ENCODE assay signal across 16 cellular contexts in genomic region chr4:101993002-101993840, GRCh38.
A peak's percentile ranks its signal among the peaks of the same experiment; 100 is the strongest.
DNase-seq lines count a peak whose midpoint lies in the region; ATAC-seq and TF ChIP-seq lines count a peak whose summit lies in the region.
"Had no signal": no experiment of that assay in that cellular context is flagged by ENCODE, and none has a peak within 500 bp of the region (broad histone marks: within the 10 kb centered on the region; RNA-seq: fewer than 3 reads in every experiment).

No MANE protein-coding gene starts in this region.

- H3K4me1 Mint-ChIP-seq in activated B cell treated with CpG ODN at 0.5 μM for 24 hours = peaks cover 94% of the 10 kb centered on the region
- no peaks in the 10 kb centered on the region for H3K4me1 Mint-ChIP-seq in effector memory CD8-positive, alpha-beta T cell (ENCODE audit: low read depth in 2 of 2)

- peaks cover 4% of the 10 kb centered on the region for H3K9me3 Mint-ChIP-seq in activated B cell treated with CpG ODN at 0.5 μM for 24 hours
- no peaks in the 10 kb centered on the region for H3K9me3 Mint-ChIP-seq in effector memory CD8-positive, alpha-beta T cell
- H3K9me3 Mint-ChIP-seq: activated T-helper 2 cell treated with anti-CD3 and anti-CD28 coated beads, Interferon-gamma antibody, Interleukin-2, Interleukin-4, amounts not matched to agents 10 μg/mL and 5 μg/mL and 100 μg/mL, durations not matched to agents 14 hours and 24 hours and 36 hours had no signal

- no peaks in the 10 kb centered on the region for H3K79me2 ChIP-seq in mammary epithelial cell (ENCODE audit: insufficient read depth, low read length)

- no peaks in the 10 kb centered on the region for H3K27me3 Mint-ChIP-seq in activated B cell treated with CpG ODN at 0.5 μM for 24 hours
- no peaks in the 10 kb centered on the region for H3K27me3 Mint-ChIP-seq in effector memory CD8-positive, alpha-beta T cell

- H3K36me3 ChIP-seq in mammary epithelial cell (ENCODE audit: insufficient read depth, low read length) (no peaks in the 10 kb centered on the region), breast epithelium (no peaks in the 10 kb centered on the region), subcutaneous abdominal adipose tissue (ENCODE audit: control insufficient read depth in 5 of 5, insufficient read depth in 5 of 5, low read length in 5 of 5) (no peaks in the 10 kb centered on the region)
- H3K36me3 ChIP-seq: esophagus squamous epithelium, WERI-Rb-1 had no signal

- ATAC-seq in activated B cell treated with CpG ODN at 0.5 μM for 24 hours (ENCODE audit: low read depth) = peak; percentile 49
- no peak for ATAC-seq in effector memory CD8-positive, alpha-beta T cell (replicated peaks)

- intact Hi-C loops in mammary epithelial cell (cut with micrococcal nuclease) (no loop called here), breast epithelium (cut with DNase I; ENCODE audit: low total_unique reads) (no loop called here), activated B cell treated with CpG ODN at 0.5 μM for 24 hours (cut with micrococcal nuclease) (loop anchor here (2.0 kb wide), 1 partner anchor 14 kb away; no protein-coding TSS in a partner anchor)

- no peaks in the 10 kb centered on the region for H3K4me1 ChIP-seq in mammary epithelial cell (ENCODE audit: insufficient read depth, low read length)
- no peaks in the 10 kb centered on the region for H3K4me1 ChIP-seq in breast epithelium
- H3K4me1 ChIP-seq in subcutaneous abdominal adipose tissue (ENCODE audit: control insufficient read depth in 5 of 5, insufficient read depth in 5 of 5, low read length in 5 of 5) = peaks cover 0 to 16% (median 10%) of the 10 kb centered on the region in 5 donors

- peak overlapping the region; percentile 86 for H3K27ac Mint-ChIP-seq in activated B cell treated with CpG ODN at 0.5 μM for 24 hours
- no peak overlapping the region for H3K27ac Mint-ChIP-seq in effector memory CD8-positive, alpha-beta T cell
- H3K27ac Mint-ChIP-seq: activated T-helper 2 cell treated with anti-CD3 and anti-CD28 coated beads, Interferon-gamma antibody, Interleukin-2, Interleukin-4, amounts not matched to agents 10 μg/mL and 5 μg/mL and 100 μg/mL, durations not matched to agents 14 hours and 24 hours and 36 hours had no signal

- DNase-seq in mammary epithelial cell (no peak), breast epithelium (ENCODE audit: low spot score in 2 of 2) (no peak), Kasumi-1 (lab: John Stamatoyannopoulos, UW) (peak; percentile 17 to 52), activated B cell treated with CpG ODN at 0.5 μM for 24 hours (no peak), retina (no peak), NCI-H345 (lab: John Stamatoyannopoulos, UW) (no peak)
- no peak for DNase-seq in effector memory CD8-positive, alpha-beta T cell
- DNase-seq: anterior cingulate cortex, cortex of kidney, esophagus squamous epithelium, hypothalamus, NCI-H1048, substantia nigra, WERI-Rb-1 had no signal

- POLR2A ChIA-PET in activated B cell treated with CpG ODN at 0.5 μM for 24 hours (lab: Charles Lee) = interaction anchor here (1.2 kb wide), 1 partner anchor 19 kb away, joined by 3 read pairs; no protein-coding TSS in a partner anchor

- BruUV-seq in mammary epithelial cell (replicated peaks; lab: Mats Ljungman, UMichigan) = no TSS peak

- H2AFZ ChIP-seq in mammary epithelial cell (ENCODE audit: low read depth, low read length) = peak overlapping the region; percentile 26

- no peak overlapping the region for H3K4me2 ChIP-seq in mammary epithelial cell (ENCODE audit: insufficient read depth, low read depth, low read length)

- no peak for TF ChIP-seq POLR2A in breast epithelium (IDR thresholded peaks at IDR 0.05)

- dilution Hi-C loops in mammary epithelial cell (cut with HindIII; ENCODE audit: low sequenced_read_pairs) = no loop called here

- CTCF ChIA-PET in mammary epithelial cell (lab: Charles Lee; ENCODE audit: low non-redundant PET) (no interaction called here), activated B cell treated with CpG ODN at 0.5 μM for 24 hours (lab: Charles Lee) (no interaction called here)

- H3K9ac ChIP-seq in mammary epithelial cell (ENCODE audit: insufficient read depth, low read length) (no peak overlapping the region), subcutaneous abdominal adipose tissue (ENCODE audit: low read length in 5 of 5) (no peak overlapping the region)

- H3K27ac ChIP-seq in mammary epithelial cell (ENCODE audit: insufficient read depth, low read depth, low read length) (no peak overlapping the region), breast epithelium (peak overlapping the region in 1 of 2 donors; percentile 25), subcutaneous abdominal adipose tissue (ENCODE audit: low read depth, low read length) (peak overlapping the region; percentile 57)
- H3K27ac ChIP-seq: WERI-Rb-1 had no signal

- peaks cover 82% of the 10 kb centered on the region for H3K36me3 Mint-ChIP-seq in activated B cell treated with CpG ODN at 0.5 μM for 24 hours (ENCODE audit: low read depth)
- H3K36me3 Mint-ChIP-seq in effector memory CD8-positive, alpha-beta T cell (ENCODE audit: insufficient read depth) = no peaks in the 10 kb centered on the region

- TF ChIP-seq CTCF in mammary epithelial cell (conservative IDR thresholded peaks at IDR 0.05 in 1 of 2, IDR thresholded peaks at IDR 0.05 in 1 of 2; ENCODE audit: extremely low read depth in 1 of 2, insufficient read depth in 1 of 2, low read depth in 1 of 2, low read length in 2 of 2) (no peak), breast epithelium (IDR thresholded peaks at IDR 0.05) (no peak), activated B cell treated with CpG ODN at 0.5 μM for 24 hours (IDR thresholded peaks at IDR 0.05) (no peak)

- 64% methylated on average over 5 of the region's 5 CpGs for WGBS in mammary epithelial cell (ENCODE audit: low coverage, missing lambda C conversion rate)

- H3K27me3 ChIP-seq in mammary epithelial cell (ENCODE audit: insufficient read depth, low read length) (no peaks in the 10 kb centered on the region), breast epithelium (no peaks in the 10 kb centered on the region), subcutaneous abdominal adipose tissue (ENCODE audit: control insufficient read depth in 5 of 5, insufficient read depth in 4 of 5, low read length in 5 of 5) (no peaks in the 10 kb centered on the region)
- H3K27me3 ChIP-seq: esophagus squamous epithelium had no signal

- H4K20me1 ChIP-seq in mammary epithelial cell (ENCODE audit: insufficient read depth, low read length) = no peaks in the 10 kb centered on the region

- peak overlapping the region; percentile 52 for H3K4me3 Mint-ChIP-seq in activated B cell treated with CpG ODN at 0.5 μM for 24 hours
- no peak overlapping the region for H3K4me3 Mint-ChIP-seq in effector memory CD8-positive, alpha-beta T cell

- H3K4me3 ChIP-seq in mammary epithelial cell (replicated peaks in 1 of 3; ENCODE audit: insufficient read depth in 1 of 3, low read depth in 2 of 3, low read length in 3 of 3) (no peak overlapping the region), breast epithelium (no peak overlapping the region), subcutaneous abdominal adipose tissue (ENCODE audit: low read depth in 1 of 5, low read length in 5 of 5) (no peak overlapping the region)
- H3K4me3 ChIP-seq: esophagus squamous epithelium had no signal

- H3K9me3 ChIP-seq in mammary epithelial cell (replicated peaks; ENCODE audit: insufficient read depth, low read length) (no peaks in the 10 kb centered on the region), breast epithelium (no peaks in the 10 kb centered on the region), subcutaneous abdominal adipose tissue (ENCODE audit: control insufficient read depth in 5 of 5, low read length in 5 of 5) (no peaks in the 10 kb centered on the region)
- H3K9me3 ChIP-seq: esophagus squamous epithelium had no signal

- in situ Hi-C loops in mammary epithelial cell (cut with MboI; ENCODE audit: low sequenced_read_pairs in 2 of 2) = no loop called here

Comparison
In these comparisons a context has a peak if more than half of its experiments do, and no peak if none do; other contexts are left out.
1. DNase-seq: peak in Kasumi-1 (2 of 2); none in mammary epithelial cell (single experiment), breast epithelium (0 of 2), activated B cell treated with CpG ODN at 0.5 μM for 24 hours (single experiment), retina (single experiment), effector memory CD8-positive, alpha-beta T cell (0 of 3) and NCI-H345 (single experiment).